9 cellular contexts compared by ENCODE assay signal in the genomic region with DNA sequence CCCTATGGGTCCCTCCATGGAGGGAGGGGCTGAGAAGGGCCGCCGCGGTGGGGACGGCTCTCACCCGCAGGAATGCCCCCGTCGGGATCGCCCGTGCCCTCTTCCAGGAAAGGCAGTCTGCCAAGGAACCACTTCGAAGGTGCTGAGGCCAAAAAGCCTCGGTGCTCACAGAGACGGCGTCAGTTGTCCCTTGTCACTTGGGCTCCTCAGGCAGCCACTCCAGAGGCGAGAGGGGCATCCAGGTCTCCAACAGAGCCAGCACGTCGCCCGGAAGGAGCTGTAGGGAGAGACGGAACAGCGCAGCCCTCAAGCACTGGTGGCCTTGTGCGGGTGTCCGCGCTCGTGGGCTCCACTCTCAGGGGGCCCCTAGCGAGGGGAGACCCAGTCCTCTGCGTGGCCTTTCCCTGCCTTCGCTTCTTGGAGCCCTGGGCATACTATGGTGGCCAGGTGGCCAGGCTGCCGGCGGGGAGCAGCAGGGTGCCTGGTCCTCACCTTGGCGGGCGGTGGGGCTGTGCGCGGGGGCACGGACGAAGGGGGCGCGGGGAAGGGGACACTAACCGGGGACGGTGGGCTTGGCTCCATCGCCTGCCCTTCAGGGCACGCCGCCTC. TPM values are rescaled to one million over a fixed set of nuclear protein-coding genes. Genes with fewer than 3 reads are reported as not detected.
DNase-seq lines count a peak whose midpoint lies in the region; ATAC-seq and TF ChIP-seq lines count a peak whose summit lies in the region.
"Had no signal": no experiment of that assay in that cellular context is flagged by ENCODE, and none has a peak within 500 bp of the region (broad histone marks: within the 10 kb centered on the region; RNA-seq: fewer than 3 reads in every experiment).

No MANE protein-coding gene starts in this region.

- H3K36me3 ChIP-seq in MG63 (no peaks in the 10 kb centered on the region), upper lobe of right lung (no peaks in the 10 kb centered on the region)

- H3K27me3 ChIP-seq in MG63 (no peaks in the 10 kb centered on the region), upper lobe of right lung (peaks cover 5% of the 10 kb centered on the region)

- H3K9me3 Mint-ChIP-seq in brain (no peaks in the 10 kb centered on the region), memory B cell (no peaks in the 10 kb centered on the region)

- ATAC-seq in memory B cell (ENCODE audit: low read depth) (no peak), upper lobe of right lung (peak; percentile 8)

- H3K4me1 ChIP-seq in upper lobe of right lung: peaks cover 10% of the 10 kb centered on the region

- peak; percentile 26 for DNase-seq in stimulated activated CD4-positive, alpha-beta T cell treated with anti-CD3 and anti-CD28 coated beads, Interleukin-15, amount 100 ng/mL, for 24 hours
- DNase-seq in stimulated activated CD4-positive, alpha-beta T cell treated with anti-CD3 and anti-CD28 coated beads, Interleukin-4, amount 100 ng/mL, for 1 hour: no peak
- DNase-seq in MG63 (no peak), memory B cell (ENCODE audit: low spot score in 2 of 2) (peak in 1 of 2 donors; percentile 39), upper lobe of right lung (no peak), ureter (ENCODE audit: low spot score) (no peak), MV-4-11 (lab: John Stamatoyannopoulos, UW) (no peak)

- H3K27me3 Mint-ChIP-seq in brain (peaks cover 3% of the 10 kb centered on the region), memory B cell (peaks cover 2% of the 10 kb centered on the region)

- H3K9me3 ChIP-seq in MG63 (no peaks in the 10 kb centered on the region), upper lobe of right lung (no peaks in the 10 kb centered on the region)

- H3K36me3 Mint-ChIP-seq in brain (no peaks in the 10 kb centered on the region), memory B cell (no peaks in the 10 kb centered on the region)

- peak overlapping the region; percentile 62 for H3K4me3 ChIP-seq in MG63
- peak overlapping the region; percentile 69 for H3K4me3 ChIP-seq in upper lobe of right lung

- H3K4me3 Mint-ChIP-seq in brain (peak overlapping the region; percentile 74 to 84 (median 79)), memory B cell (peak overlapping the region; percentile 81)

- TF ChIP-seq CTCF in brain (conservative IDR thresholded peaks at IDR 0.05) (no peak), upper lobe of right lung (IDR thresholded peaks at IDR 0.05) (no peak)

- no peak overlapping the region for H3K27ac ChIP-seq in upper lobe of right lung

- intact Hi-C loops in upper lobe of right lung (cut with DNase I): no loop called here

- H3K27ac Mint-ChIP-seq in brain: peak overlapping the region in 1 of 5 experiments; percentile 51
- no peak overlapping the region for H3K27ac Mint-ChIP-seq in memory B cell

- H3K4me1 Mint-ChIP-seq in brain (peaks cover 19% of the 10 kb centered on the region), memory B cell (peaks cover 3% of the 10 kb centered on the region)

RNA-seq across cellular contexts. Expression of a gene that starts 1.0 kb away (rescaled TPM):
- total RNA-seq in MG63 (2014; rRNA removed; shearing (Covaris generic); ENCODE audit: low replicate concordance): 2.2 and 8.9 TPM in 2 replicates
- polyA plus RNA-seq in brain (ENCODE audit: insufficient read depth, low read depth, low replicate concordance): 17.5 TPM
- total RNA-seq in upper lobe of right lung: 4.9 TPM
- 0.29 TPM for total RNA-seq in ureter

RNA-seq across cellular contexts. Expression of a gene that starts 26.1 kb away (rescaled TPM):
- 1.8 TPM in 1 of 2 replicates, not detected in the other for total RNA-seq in MG63 (2014; rRNA removed; shearing (Covaris generic); ENCODE audit: low replicate concordance)
- polyA plus RNA-seq in brain (ENCODE audit: insufficient read depth, low read depth, low replicate concordance): 1.6 TPM
- total RNA-seq in upper lobe of right lung (not detected), ureter (not detected)
- total RNA-seq: glomerular endothelial cell had no signal

RNA-seq across cellular contexts. Expression of a gene that starts 59.4 kb away (rescaled TPM):
- total RNA-seq in MG63 (2014; rRNA removed; shearing (Covaris generic); ENCODE audit: low replicate concordance): 0.13 TPM in 1 of 2 replicates, not detected in the other
- polyA plus RNA-seq in brain (ENCODE audit: insufficient read depth, low read depth, low replicate concordance): 0.32 TPM
- not detected for total RNA-seq in upper lobe of right lung
- 0.68 TPM for total RNA-seq in ureter
- total RNA-seq: glomerular endothelial cell had no signal

RNA-seq across cellular contexts. Expression of a gene that starts 59.5 kb away (rescaled TPM):
- 18.3 and 18.4 TPM in 2 replicates for total RNA-seq in MG63 (2014; rRNA removed; shearing (Covaris generic); ENCODE audit: low replicate concordance)
- polyA plus RNA-seq in brain (ENCODE audit: insufficient read depth, low read depth, low replicate concordance): 6.5 TPM
- total RNA-seq in upper lobe of right lung (9.1 TPM), ureter (25.2 TPM)
